ENCODE assay signal across 8 cellular contexts in the genomic region with DNA sequence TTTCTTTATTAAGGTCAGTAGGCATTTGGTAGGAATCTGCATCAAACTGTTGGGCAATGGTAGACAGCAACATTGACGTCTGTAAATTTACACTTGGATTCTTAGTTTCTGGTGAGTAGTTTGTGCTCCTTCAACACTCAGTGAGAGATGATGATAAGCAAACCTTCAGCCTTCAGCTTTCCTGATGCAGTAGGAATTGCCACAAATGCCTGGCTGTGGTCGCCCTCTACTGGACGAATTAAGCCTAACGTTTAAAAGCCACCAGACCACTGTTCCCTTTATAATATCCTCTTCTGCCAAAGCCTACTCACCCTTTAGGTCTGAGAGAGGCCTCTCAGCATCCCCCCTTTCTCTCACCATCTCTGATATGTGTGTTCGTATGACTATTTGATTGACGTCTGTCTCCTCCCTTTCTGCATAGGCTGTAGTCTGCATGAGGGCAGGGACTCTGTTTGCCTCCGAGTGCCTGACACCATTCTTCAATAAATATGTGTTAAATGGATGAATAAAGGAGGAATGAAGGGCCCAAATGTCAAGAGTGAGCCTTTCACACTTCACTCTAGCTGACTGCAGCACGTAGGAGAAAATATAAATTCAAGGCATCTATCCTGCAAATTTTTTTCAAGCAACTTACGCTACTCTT. TPM values are rescaled to one million over a fixed set of nuclear protein-coding genes. Genes with fewer than 3 reads are reported as not detected.
DNase-seq lines count a peak whose midpoint lies in the region; ATAC-seq, FAIRE-seq and TF ChIP-seq lines count a peak whose summit lies in the region.

No MANE protein-coding gene starts in this region.

- ATAC-seq in HG03432 (IDR thresholded peaks at IDR 0.05; ENCODE audit: unreplicated experiment) = peak; percentile 87
- peak; percentile 73 for ATAC-seq in activated CD8-positive, alpha-beta T cell treated with anti-CD3 and anti-CD28 coated beads, Interleukin-2, amount 10 ng/mL, durations not matched to agents 7 days and 5 days
- peak; percentile 72 for ATAC-seq in stimulated activated memory B cell treated with anti-CD40 and anti-IgM and Interleukin-4, amounts not matched to agents 10 μg/mL and 1 μg/mL and 100 μg/mL, for 72 hours

- peaks cover 0 to 2% (median 0%) of the 10 kb centered on the region in 3 donors for H3K27me3 Mint-ChIP-seq in CD14-positive monocyte (ENCODE audit: low read depth in 3 of 3)
- peaks cover 2% of the 10 kb centered on the region for H3K27me3 Mint-ChIP-seq in activated CD8-positive, alpha-beta T cell treated with anti-CD3 and anti-CD28 coated beads, Interleukin-2, amount 10 ng/mL, durations not matched to agents 7 days and 5 days (ENCODE audit: low read depth)
- peaks cover 41% of the 10 kb centered on the region for H3K27me3 Mint-ChIP-seq in stimulated activated memory B cell treated with anti-CD40 and anti-IgM and Interleukin-4, amounts not matched to agents 10 μg/mL and 1 μg/mL and 100 μg/mL, for 72 hours

- peak overlapping the region in 1 of 7 donors; percentile 7 for H3K27ac Mint-ChIP-seq in CD14-positive monocyte
- no peak overlapping the region for H3K27ac Mint-ChIP-seq in activated CD8-positive, alpha-beta T cell treated with anti-CD3 and anti-CD28 coated beads, Interleukin-2, amount 10 ng/mL, durations not matched to agents 7 days and 5 days
- no peak overlapping the region for H3K27ac Mint-ChIP-seq in stimulated activated memory B cell treated with anti-CD40 and anti-IgM and Interleukin-4, amounts not matched to agents 10 μg/mL and 1 μg/mL and 100 μg/mL, for 72 hours

- peaks cover 5% of the 10 kb centered on the region for H3K4me1 Mint-ChIP-seq in CD14-positive monocyte
- no peaks in the 10 kb centered on the region for H3K4me1 Mint-ChIP-seq in activated CD8-positive, alpha-beta T cell treated with anti-CD3 and anti-CD28 coated beads, Interleukin-2, amount 10 ng/mL, durations not matched to agents 7 days and 5 days (ENCODE audit: low read depth)
- peaks cover 6% of the 10 kb centered on the region for H3K4me1 Mint-ChIP-seq in stimulated activated memory B cell treated with anti-CD40 and anti-IgM and Interleukin-4, amounts not matched to agents 10 μg/mL and 1 μg/mL and 100 μg/mL, for 72 hours

- no peak for DNase-seq in CD14-positive monocyte (ENCODE audit: low spot score)
- DNase-seq in GM19238 (ENCODE audit: insufficient read length, low spot score) = peak; percentile 30
- peak; percentile 3 for DNase-seq in NCI-H774 (lab: John Stamatoyannopoulos, UW)
- peak; percentile 71 for DNase-seq in activated CD8-positive, alpha-beta T cell treated with anti-CD3 and anti-CD28 coated beads, Interleukin-2, amount 10 ng/mL, durations not matched to agents 7 days and 5 days
- DNase-seq in mucosa of gallbladder (ENCODE audit: low spot score) = peak; percentile 77

- peak; percentile 83 for TF ChIP-seq CTCF in CD14-positive monocyte (IDR thresholded peaks at IDR 0.05)

- POLR2A ChIA-PET in activated CD8-positive, alpha-beta T cell treated with anti-CD3 and anti-CD28 coated beads, Interleukin-2, amount 10 ng/mL, durations not matched to agents 7 days and 5 days (lab: Charles Lee) = no interaction called here

- CTCF ChIA-PET in activated CD8-positive, alpha-beta T cell treated with anti-CD3 and anti-CD28 coated beads, Interleukin-2, amount 10 ng/mL, durations not matched to agents 7 days and 5 days (lab: Charles Lee) = interaction anchor here (0.9 to 2.8 kb wide), 11 partner anchors 11 to 638 kb away, joined by 3 to 17 read pairs (median 3); no protein-coding TSS in a partner anchor

- intact Hi-C loops in CD14-positive monocyte (cut with micrococcal nuclease) = loop anchor here in 1 of 2 donors (1.0 kb wide), 1 partner anchor 325 kb away; no protein-coding TSS in a partner anchor

- H3K4me3 Mint-ChIP-seq in CD14-positive monocyte = no peak overlapping the region
- no peak overlapping the region for H3K4me3 Mint-ChIP-seq in activated CD8-positive, alpha-beta T cell treated with anti-CD3 and anti-CD28 coated beads, Interleukin-2, amount 10 ng/mL, durations not matched to agents 7 days and 5 days
- no peak overlapping the region for H3K4me3 Mint-ChIP-seq in stimulated activated memory B cell treated with anti-CD40 and anti-IgM and Interleukin-4, amounts not matched to agents 10 μg/mL and 1 μg/mL and 100 μg/mL, for 72 hours

- peak; percentile 43 for FAIRE-seq in endometrium (lab: Jason Lieb, UNC)

- H3K9me3 Mint-ChIP-seq in CD14-positive monocyte = no peaks in the 10 kb centered on the region
- no peaks in the 10 kb centered on the region for H3K9me3 Mint-ChIP-seq in activated CD8-positive, alpha-beta T cell treated with anti-CD3 and anti-CD28 coated beads, Interleukin-2, amount 10 ng/mL, durations not matched to agents 7 days and 5 days (ENCODE audit: insufficient read depth)
- H3K9me3 Mint-ChIP-seq in stimulated activated memory B cell treated with anti-CD40 and anti-IgM and Interleukin-4, amounts not matched to agents 10 μg/mL and 1 μg/mL and 100 μg/mL, for 72 hours = no peaks in the 10 kb centered on the region

- H3K36me3 Mint-ChIP-seq in CD14-positive monocyte = no peaks in the 10 kb centered on the region
- H3K36me3 Mint-ChIP-seq in activated CD8-positive, alpha-beta T cell treated with anti-CD3 and anti-CD28 coated beads, Interleukin-2, amount 10 ng/mL, durations not matched to agents 7 days and 5 days (ENCODE audit: low read depth) = no peaks in the 10 kb centered on the region
- H3K36me3 Mint-ChIP-seq in stimulated activated memory B cell treated with anti-CD40 and anti-IgM and Interleukin-4, amounts not matched to agents 10 μg/mL and 1 μg/mL and 100 μg/mL, for 72 hours = no peaks in the 10 kb centered on the region

RNA-seq across cellular contexts. Expression of a gene that starts 47.0 kb away (rescaled TPM):
- polyA plus RNA-seq in CD14-positive monocyte = 1 to 10 TPM; 3.0 TPM
- total RNA-seq in activated CD8-positive, alpha-beta T cell treated with anti-CD3 and anti-CD28 coated beads, Interleukin-2, amount 10 ng/mL, durations not matched to agents 7 days and 5 days = 1 to 10 TPM; 6.1 to 6.2 TPM
- 10.4 TPM for total RNA-seq in mucosa of gallbladder

RNA-seq across cellular contexts. Expression of a gene that starts 52.0 kb away (rescaled TPM):
- polyA plus RNA-seq in CD14-positive monocyte = not detected
- not detected for total RNA-seq in activated CD8-positive, alpha-beta T cell treated with anti-CD3 and anti-CD28 coated beads, Interleukin-2, amount 10 ng/mL, durations not matched to agents 7 days and 5 days
- total RNA-seq in mucosa of gallbladder = not detected

RNA-seq across cellular contexts. Expression of a gene that starts 57.3 kb away (rescaled TPM):
- polyA plus RNA-seq in CD14-positive monocyte = not detected
- total RNA-seq in activated CD8-positive, alpha-beta T cell treated with anti-CD3 and anti-CD28 coated beads, Interleukin-2, amount 10 ng/mL, durations not matched to agents 7 days and 5 days = not detected
- not detected for total RNA-seq in mucosa of gallbladder
